Comparison of ENCODE assay signal across 9 cellular contexts in the genomic region with DNA sequence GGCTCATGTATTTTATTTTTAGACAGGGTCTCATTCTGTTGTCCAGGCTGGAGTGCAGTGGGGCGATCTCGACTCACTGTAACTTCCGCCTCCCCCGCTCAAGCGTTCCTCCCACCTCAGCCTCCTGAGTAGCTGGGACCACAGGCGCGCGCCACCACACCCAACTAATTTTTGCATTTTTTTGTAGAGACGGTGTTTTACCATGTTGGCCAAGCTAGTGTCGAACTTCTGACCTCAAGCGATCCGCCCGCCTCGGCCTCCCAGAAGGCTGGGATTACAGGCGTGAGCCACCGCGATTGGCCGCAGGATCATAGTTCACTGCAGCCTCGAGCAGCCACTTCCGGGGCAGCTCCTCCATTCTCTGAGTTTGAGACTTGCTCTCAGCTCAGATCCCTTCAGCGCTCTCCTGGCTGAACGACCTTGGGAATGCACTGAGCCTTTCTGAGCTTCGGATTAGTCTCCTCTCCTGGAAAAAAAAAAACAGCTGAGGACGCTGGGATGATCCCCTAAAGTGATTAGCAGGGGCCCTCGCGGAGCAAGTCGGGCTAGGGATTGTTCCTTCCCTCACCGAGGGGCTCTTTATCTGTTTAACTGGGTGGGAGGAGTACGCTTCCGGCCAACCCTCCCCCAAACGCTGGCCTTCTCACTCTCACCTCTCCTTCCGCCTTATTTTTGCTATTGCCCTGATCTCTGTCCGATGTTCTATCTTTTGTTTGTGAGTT. TPM values are rescaled to one million over a fixed set of nuclear protein-coding genes. Genes with fewer than 3 reads are reported as not detected.
DNase-seq lines count a peak whose midpoint lies in the region; ATAC-seq, FAIRE-seq and TF ChIP-seq lines count a peak whose summit lies in the region.
"Had no signal": no experiment of that assay in that cellular context is flagged by ENCODE, and none has a peak within 500 bp of the region (broad histone marks: within the 10 kb centered on the region; RNA-seq: fewer than 3 reads in every experiment).

No MANE protein-coding gene starts in this region.

- peaks cover 22% of the 10 kb centered on the region for H3K4me1 ChIP-seq in SJSA1 (replicated peaks)
- peaks cover 28 to 47% (median 32%) of the 10 kb centered on the region in 4 donors for H3K4me1 ChIP-seq in esophagus muscularis mucosa
- peaks cover 26% of the 10 kb centered on the region for H3K4me1 ChIP-seq in skeletal muscle satellite cell (ENCODE audit: control insufficient read depth, insufficient read depth, low read length)

- 57% methylated on average over 33 of the region's 33 CpGs for WGBS in esophagus muscularis mucosa

- ATAC-seq in HG02610 (IDR thresholded peaks at IDR 0.05; ENCODE audit: unreplicated experiment) (no peak), GM19023 (IDR thresholded peaks at IDR 0.05; ENCODE audit: unreplicated experiment) (no peak)

- no peak for TF ChIP-seq POLR2A in esophagus muscularis mucosa (IDR thresholded peaks at IDR 0.05; ENCODE audit: low read depth)

- no peak for TF ChIP-seq CTCF in esophagus muscularis mucosa (IDR thresholded peaks at IDR 0.05)

- peak overlapping the region; percentile 96 for H3K4me2 ChIP-seq in skeletal muscle satellite cell (ENCODE audit: low read length)

- no peaks in the 10 kb centered on the region for H3K27me3 ChIP-seq in H7 (ENCODE audit: control insufficient read depth, insufficient read depth, low read length)
- peaks cover 3% of the 10 kb centered on the region; the same call in 1 of the 2 replicates for H3K27me3 ChIP-seq in SJSA1 (replicated peaks)
- H3K27me3 ChIP-seq in esophagus muscularis mucosa: peaks cover 0 to 38% (median 4%) of the 10 kb centered on the region in 4 donors
- no peaks in the 10 kb centered on the region for H3K27me3 ChIP-seq in skeletal muscle satellite cell (ENCODE audit: control insufficient read depth, insufficient read depth, low read length)

- peak overlapping the region; percentile 97 for H3K9ac ChIP-seq in skeletal muscle satellite cell (ENCODE audit: low read depth, low read length)

- H3K36me3 ChIP-seq in H7 (replicated peaks; ENCODE audit: control insufficient read depth, insufficient read depth, low read length): peaks cover 12% of the 10 kb centered on the region
- H3K36me3 ChIP-seq in SJSA1: peaks cover 32% of the 10 kb centered on the region
- no peaks in the 10 kb centered on the region for H3K36me3 ChIP-seq in esophagus muscularis mucosa
- no peaks in the 10 kb centered on the region for H3K36me3 ChIP-seq in skeletal muscle satellite cell (ENCODE audit: insufficient read depth, low read length)

- FAIRE-seq in GM19239 (lab: Jason Lieb, UNC): no peak

- H3K27ac ChIP-seq in SJSA1 (no peak overlapping the region), esophagus muscularis mucosa (replicated peaks in 1 of 4) (peak overlapping the region in 1 of 4 donors; percentile 80)

- peak overlapping the region; percentile 94 for H3K4me3 ChIP-seq in H7 (ENCODE audit: insufficient read depth, low read depth, low read length)
- peak overlapping the region; percentile 92 for H3K4me3 ChIP-seq in SJSA1
- H3K4me3 ChIP-seq in esophagus muscularis mucosa: peak overlapping the region; percentile 66 to 84 (median 72)
- peak overlapping the region; percentile 83 for H3K4me3 ChIP-seq in skeletal muscle satellite cell (ENCODE audit: low read length)

- H3K9me3 ChIP-seq in SJSA1 (replicated peaks): no peaks in the 10 kb centered on the region
- no peaks in the 10 kb centered on the region for H3K9me3 ChIP-seq in esophagus muscularis mucosa
- no peaks in the 10 kb centered on the region for H3K9me3 ChIP-seq in skeletal muscle satellite cell (replicated peaks; ENCODE audit: low read length)

- intact Hi-C loops in esophagus muscularis mucosa (cut with DNase I): no loop called here

- DNase-seq in H7 (peak; percentile 86), SJSA1 (ENCODE audit: low read depth in 1 of 2, low spot score in 2 of 2) (no peak), esophagus muscularis mucosa (ENCODE audit: extremely low spot score) (no peak), T-helper 9 cell (no peak), GM19239 (ENCODE audit: insufficient read length, low spot score) (no peak)

- TF ChIP-seq EP300 in esophagus muscularis mucosa (IDR thresholded peaks at IDR 0.05): no peak

RNA-seq across cellular contexts. Expression of gene PKMYT1, which starts 1.1 kb away (rescaled TPM):
- 85.4 and 94.0 TPM in 2 replicates for total RNA-seq in H7 (2014; rRNA removed; shearing (Covaris generic))
- total RNA-seq in SJSA1 (2014; rRNA removed; shearing (Covaris generic)): 66.4 and 80.8 TPM in 2 replicates
- total RNA-seq in esophagus muscularis mucosa: 1 to 10 TPM in 1 of 4 donors, under 1 TPM in 1, not detected in 2; 0.57 to 2.5 TPM
- 17.0 and 19.9 TPM in 2 replicates for total RNA-seq in skeletal muscle satellite cell (2012; rRNA removed)

RNA-seq across cellular contexts. Expression of gene PAQR4, which starts 12.2 kb away (rescaled TPM):
- total RNA-seq in H7 (2014; rRNA removed; shearing (Covaris generic)): 62.6 and 65.6 TPM in 2 replicates
- total RNA-seq in SJSA1 (2014; rRNA removed; shearing (Covaris generic)): 29.9 and 44.0 TPM in 2 replicates
- total RNA-seq in esophagus muscularis mucosa: 1 to 10 TPM; 2.2 to 7.5 (median 4.7) TPM
- 5.8 and 10.7 TPM in 2 replicates for total RNA-seq in skeletal muscle satellite cell (2012; rRNA removed)

RNA-seq across cellular contexts. Expression of gene KREMEN2, which starts 17.3 kb away (rescaled TPM):
- total RNA-seq in H7 (2014; rRNA removed; shearing (Covaris generic)): 17.6 and 20.9 TPM in 2 replicates
- not detected in 2 replicates for total RNA-seq in SJSA1 (2014; rRNA removed; shearing (Covaris generic))
- under 1 TPM in 1 of 4 donors, not detected in 3; 0.13 TPM for total RNA-seq in esophagus muscularis mucosa
- 1.3 TPM in 1 of 2 replicates, not detected in the other for total RNA-seq in skeletal muscle satellite cell (2012; rRNA removed)
- total RNA-seq: T-helper 1 cell treated with Interleukin-12 subunit alpha and Interleukin-12 subunit beta and Interleukin-4 antibody, amounts not matched to agents 30 ng/mL and 1 ng/mL, for 36 hours had no signal

RNA-seq across cellular contexts. Expression of gene CLDN9, which starts 31.4 kb away (rescaled TPM):
- total RNA-seq in H7 (2014; rRNA removed; shearing (Covaris generic)): 0.21 and 0.48 TPM in 2 replicates
- not detected in 2 replicates for total RNA-seq in SJSA1 (2014; rRNA removed; shearing (Covaris generic))
- total RNA-seq in esophagus muscularis mucosa: under 1 TPM in 3 of 4 donors, not detected in 1; 0.17 to 0.42 (median 0.32) TPM
- not detected in 2 replicates for total RNA-seq in skeletal muscle satellite cell (2012; rRNA removed)

RNA-seq across cellular contexts. Expression of gene CLDN6, which starts 36.6 kb away (rescaled TPM):
- total RNA-seq in H7 (2014; rRNA removed; shearing (Covaris generic)): 426 and 528 TPM in 2 replicates
- not detected in 2 replicates for total RNA-seq in SJSA1 (2014; rRNA removed; shearing (Covaris generic))
- total RNA-seq in esophagus muscularis mucosa: not detected
- total RNA-seq in skeletal muscle satellite cell (2012; rRNA removed): not detected in 2 replicates
- total RNA-seq: T-helper 1 cell treated with Interleukin-12 subunit alpha and Interleukin-12 subunit beta and Interleukin-4 antibody, amounts not matched to agents 30 ng/mL and 1 ng/mL, for 36 hours had no signal

Comparison
In these comparisons a context has a peak if more than half of its experiments do, and no peak if none do; other contexts are left out.
1. RNA of gene PKMYT1, which starts 1.1 kb away (total RNA-seq): 85.4 to 94.0 TPM in H7 and 66.4 to 80.8 TPM in SJSA1; 0.57 to 2.5 TPM in esophagus muscularis mucosa; every median in the first group is over 10 times any median in the second.
2. RNA of gene KREMEN2, which starts 17.3 kb away (total RNA-seq): 17.6 to 20.9 TPM in H7; not detected in SJSA1 and 0.13 TPM in esophagus muscularis mucosa; every median in the first group is over 10 times any median in the second.
3. Peak in every context shown above with its lines, with median percentiles within 50 percentile points of each other: H3K4me3 ChIP-seq.